26 cellular contexts compared by ENCODE assay signal in the genomic region with DNA sequence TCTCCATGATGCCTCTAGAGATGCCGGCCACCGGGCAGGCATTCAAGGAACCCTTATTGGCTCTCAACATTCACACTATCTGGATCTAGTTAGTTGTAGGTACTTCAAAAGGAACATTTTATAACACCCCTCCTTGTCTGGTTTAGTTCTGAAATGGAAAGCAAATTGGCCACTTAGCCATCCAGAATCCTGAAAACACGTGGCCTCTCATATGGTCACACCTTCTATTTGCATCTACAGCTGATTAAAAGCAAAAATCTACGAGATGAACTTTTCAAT. TPM values are rescaled to one million over a fixed set of nuclear protein-coding genes. Genes with fewer than 3 reads are reported as not detected.
DNase-seq lines count a peak whose midpoint lies in the region; ATAC-seq and TF ChIP-seq lines count a peak whose summit lies in the region.
"Had no signal": no experiment of that assay in that cellular context is flagged by ENCODE, and none has a peak within 500 bp of the region (broad histone marks: within the 10 kb centered on the region; RNA-seq: fewer than 3 reads in every experiment).

No MANE protein-coding gene starts in this region.

- no peak for DNase-seq in left ventricle myocardium inferior
- DNase-seq in Right ventricle myocardium inferior (ENCODE audit: missing footprints): no peak
- no peak for DNase-seq in right atrium auricular region (ENCODE audit: low spot score)
- no peak for DNase-seq in substantia nigra (lab: John Stamatoyannopoulos, UW)
- DNase-seq in activated naive CD4-positive, alpha-beta T cell treated with anti-CD3 and anti-CD28 coated beads, Interleukin-2, amount 50 U/mL, for 72 hours (ENCODE audit: low spot score in 2 of 2): no peak
- no peak for DNase-seq in NCI-H345 (lab: John Stamatoyannopoulos, UW)
- DNase-seq in KBM-7: no peak
- DNase-seq: AML-193; CD4-positive, alpha-beta T cell; COR-L47; DMS53; EL; GDM1; H9; MV-4-11; NCI-H1105; NCI-H1436 treated with DMSO at 0.1 percent for 48 hours; NCI-H187 treated with DMSO at 0.1 percent for 48 hours; NCI-H526 treated with DMSO at 0.1 percent for 48 hours; Peyer's patch; SK-N-SH had no signal

- no peak for TF ChIP-seq CTCF in left ventricle myocardium inferior (IDR thresholded peaks at IDR 0.05; ENCODE audit: borderline replicate concordance)
- no peak for TF ChIP-seq CTCF in right atrium auricular region (IDR thresholded peaks at IDR 0.05)

- H3K9me3 Mint-ChIP-seq in activated naive CD4-positive, alpha-beta T cell treated with anti-CD3 and anti-CD28 coated beads, Interleukin-2, amount 50 U/mL, for 72 hours: no peaks in the 10 kb centered on the region
- H3K9me3 Mint-ChIP-seq: CD4-positive, alpha-beta T cell; GM23338; H9 had no signal

- peaks cover 73% of the 10 kb centered on the region for H3K4me1 ChIP-seq in left ventricle myocardium inferior
- H3K4me1 ChIP-seq in right atrium auricular region: peaks cover 0 to 72% of the 10 kb centered on the region in 2 donors

- in situ Hi-C loops in KBM-7 (cut with MboI; ENCODE audit: low pct_unique_long_range_greater_than_20kb, low sequenced_read_pairs): no loop called here

- intact Hi-C loops in left ventricle myocardium inferior (cut with micrococcal nuclease): no loop called here
- intact Hi-C loops in Right ventricle myocardium inferior (cut with DNase I): no loop called here

- H3K36me3 Mint-ChIP-seq in activated naive CD4-positive, alpha-beta T cell treated with anti-CD3 and anti-CD28 coated beads, Interleukin-2, amount 50 U/mL, for 72 hours: no peaks in the 10 kb centered on the region

- H3K4me3 ChIP-seq in left ventricle myocardium inferior (no peak overlapping the region), right atrium auricular region (no peak overlapping the region)
- H3K4me3 ChIP-seq: A549; BLaER1 treated with 17β-estradiol and CSF1 and Interleukin-3, amounts not matched to agents 10 nM and 100 nM; GM12878; GM23338; K562; Peyer's patch had no signal

- ATAC-seq in Right ventricle myocardium inferior: no peak
- ATAC-seq in activated naive CD4-positive, alpha-beta T cell treated with anti-CD3 and anti-CD28 coated beads, Interleukin-2, amount 50 U/mL, for 72 hours: no peak
- ATAC-seq: A549, GM12878, K562 had no signal

- H3K36me3 ChIP-seq in left ventricle myocardium inferior (no peaks in the 10 kb centered on the region), right atrium auricular region (no peaks in the 10 kb centered on the region)
- H3K36me3 ChIP-seq: BLaER1 treated with 17β-estradiol and CSF1 and Interleukin-3, amounts not matched to agents 10 nM and 100 nM; Peyer's patch had no signal

- no peaks in the 10 kb centered on the region for H3K27me3 ChIP-seq in left ventricle myocardium inferior (ENCODE audit: low read depth)
- H3K27me3 ChIP-seq in right atrium auricular region: no peaks in the 10 kb centered on the region
- H3K27me3 ChIP-seq: BLaER1 treated with 17β-estradiol and CSF1 and Interleukin-3, amounts not matched to agents 10 nM and 100 nM; Peyer's patch had no signal

- H3K27ac Mint-ChIP-seq in activated naive CD4-positive, alpha-beta T cell treated with anti-CD3 and anti-CD28 coated beads, Interleukin-2, amount 50 U/mL, for 72 hours: no peak overlapping the region
- H3K27ac Mint-ChIP-seq: CD4-positive, alpha-beta T cell; GM23338; H9 had no signal

- H3K9me3 ChIP-seq in left ventricle myocardium inferior (replicated peaks) (no peaks in the 10 kb centered on the region), right atrium auricular region (no peaks in the 10 kb centered on the region)
- H3K9me3 ChIP-seq: A549; BLaER1 treated with 17β-estradiol and CSF1 and Interleukin-3, amounts not matched to agents 10 nM and 100 nM; Peyer's patch; SK-N-SH had no signal

- peak overlapping the region; percentile 67 for H3K27ac ChIP-seq in left ventricle myocardium inferior (replicated peaks)
- peak overlapping the region; percentile 35 to 80 for H3K27ac ChIP-seq in right atrium auricular region
- peak overlapping the region; percentile 31 for H3K27ac ChIP-seq in substantia nigra (ENCODE audit: low read depth, low read length, poor library complexity, severe bottlenecking)
- H3K27ac ChIP-seq: A549; BLaER1 treated with 17β-estradiol and CSF1 and Interleukin-3, amounts not matched to agents 10 nM and 100 nM had no signal

RNA-seq across cellular contexts. Expression of a gene that starts 29.2 kb away (rescaled TPM):
- total RNA-seq in left ventricle myocardium inferior (24.7 TPM), Right ventricle myocardium inferior (14.3 TPM), right atrium auricular region (10 to 100 TPM; 27.0 to 27.4 TPM)
- total RNA-seq in activated naive CD4-positive, alpha-beta T cell treated with anti-CD3 and anti-CD28 coated beads, Interleukin-2, amount 50 U/mL, for 72 hours: under 1 TPM; 0.16 to 0.27 TPM

Comparison
In these comparisons a context has a peak if more than half of its experiments do, and no peak if none do; other contexts are left out.
1. RNA of a gene that starts 29.2 kb away (total RNA-seq): 27.0 to 27.4 TPM in right atrium auricular region, 24.7 TPM in left ventricle myocardium inferior (single experiment) and 14.3 TPM in Right ventricle myocardium inferior (single experiment); 0.16 to 0.27 TPM in activated naive CD4-positive, alpha-beta T cell treated with anti-CD3 and anti-CD28 coated beads, Interleukin-2, amount 50 U/mL, for 72 hours; every median in the first group is over 10 times any median in the second.
2. Peak in every context shown above with its lines, with median percentiles within 50 percentile points of each other: H3K27ac ChIP-seq.